In genomic region chr11:95231881-95232605, GRCh38 we compare ENCODE assay signal across 8 cellular contexts.
DNase-seq lines count a peak whose midpoint lies in the region; TF ChIP-seq lines count a peak whose summit lies in the region.

No MANE protein-coding gene starts in this region.

- DNase-seq in GM03348 (ENCODE audit: low spot score) = peak; percentile 67
- no peak for DNase-seq in HFF-Myc (ENCODE audit: extremely low read depth, low read depth)
- peak; percentile 64 for DNase-seq in NCI-H510A (lab: John Stamatoyannopoulos, UW)
- peak; percentile 83 for DNase-seq in activated CD8-positive, alpha-beta memory T cell treated with anti-CD3 and anti-CD28 coated beads, Interleukin-2, amount 50 U/mL, for 48 hours
- DNase-seq in epithelial cell of esophagus (ENCODE audit: low read depth) = peak; percentile 63
- peak; percentile 70 for DNase-seq in midbrain (lab: John Stamatoyannopoulos, UW)
- DNase-seq in stimulated activated CD8-positive, alpha-beta memory T cell treated with anti-CD3 and anti-CD28 coated beads, Interleukin-2, amount 100 ng/mL, for 48 hours (ENCODE audit: low read depth in 2 of 2) = peak; percentile 40 to 43
- no peak for DNase-seq in NCI-H446 treated with DMSO at 0.1 percent for 48 hours (lab: John Stamatoyannopoulos, UW)

- H3K4me3 ChIP-seq in HFF-Myc (replicated peaks; ENCODE audit: low read depth, low read length) (peak overlapping the region; percentile 44), epithelial cell of esophagus (ENCODE audit: low read length) (peak overlapping the region; percentile 49)

- TF ChIP-seq CTCF in HFF-Myc (IDR thresholded peaks at IDR 0.05; ENCODE audit: low read depth, low read length, missing control alignments) (no peak), epithelial cell of esophagus (IDR thresholded peaks at IDR 0.05; ENCODE audit: insufficient read depth, low read depth, low read length, missing control alignments) (peak; percentile 4)

Comparison
In these comparisons a context has a peak if more than half of its experiments do, and no peak if none do; other contexts are left out.
1. DNase-seq: peak in GM03348 (single experiment), NCI-H510A (single experiment), activated CD8-positive, alpha-beta memory T cell treated with anti-CD3 and anti-CD28 coated beads, Interleukin-2, amount 50 U/mL, for 48 hours (single experiment), epithelial cell of esophagus (single experiment), midbrain (single experiment) and stimulated activated CD8-positive, alpha-beta memory T cell treated with anti-CD3 and anti-CD28 coated beads, Interleukin-2, amount 100 ng/mL, for 48 hours (2 of 2); none in HFF-Myc (single experiment) and NCI-H446 treated with DMSO at 0.1 percent for 48 hours (single experiment).